1 cellular context compared by ENCODE assay signal in the genomic region with DNA sequence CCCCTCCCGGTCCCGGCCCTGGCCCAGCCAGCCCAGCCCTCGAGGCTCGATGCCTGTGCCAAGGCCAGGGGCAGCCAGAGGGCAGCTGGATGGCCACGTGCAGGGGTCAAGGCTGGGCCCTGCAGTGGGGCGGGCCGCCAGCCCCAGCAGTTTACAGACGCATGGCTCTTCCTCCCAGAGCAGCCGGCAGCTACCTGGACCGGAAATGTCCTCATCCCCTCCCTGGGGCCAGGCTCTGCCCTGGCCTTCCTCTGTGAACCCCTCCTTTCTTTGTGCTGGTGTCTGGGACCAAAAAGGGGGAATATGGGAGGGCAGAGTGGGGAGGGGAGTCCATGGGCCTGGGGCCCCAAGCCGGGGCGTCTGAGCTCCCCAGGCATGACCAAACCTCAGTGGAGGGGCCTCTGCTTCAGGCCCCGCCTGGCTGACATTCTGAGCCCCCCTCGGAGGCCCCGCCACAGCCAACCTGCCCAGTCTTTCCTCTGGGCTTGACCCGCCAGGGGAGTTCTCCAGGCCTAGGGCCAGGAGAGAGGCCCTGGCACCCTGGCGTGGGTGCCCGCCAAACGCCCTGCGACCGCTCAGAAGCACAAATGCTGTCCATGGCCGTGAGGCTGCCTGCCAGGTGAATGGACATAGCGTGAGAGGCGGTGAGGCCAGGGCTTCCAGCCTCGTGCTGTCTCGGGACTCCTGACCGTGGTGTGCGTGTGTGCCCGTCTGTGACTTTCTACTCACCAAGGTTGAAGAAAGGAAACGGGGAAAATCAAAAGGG.
TF ChIP-seq lines count a peak whose summit lies in the region.

No MANE protein-coding gene starts in this region.

TF ChIP-seq in HepG2, 621 proteins besides CTCF, POLR2A, EP300 and RAD21 (continued from another document):
- no peak for TF ChIP-seq NFE2L1 (CRISPR knock-in tag; IDR thresholded peaks at IDR 0.05; ENCODE audit: borderline replicate concordance)
- TF ChIP-seq ZNF547 (CRISPR knock-in tag; IDR thresholded peaks at IDR 0.05): peak; percentile 96
- peak; percentile 13; the same call in 1 of the 2 replicates for TF ChIP-seq HNF4G (IDR thresholded peaks at IDR 0.05; ENCODE audit: borderline replicate concordance, low read depth, low read length)
- peak; percentile 74 for TF ChIP-seq HNF4G (CRISPR knock-in tag; IDR thresholded peaks at IDR 0.05; ENCODE audit: borderline replicate concordance, low read depth)
- peak; percentile 97 for TF ChIP-seq ZFP36L1 (CRISPR knock-in tag; IDR thresholded peaks at IDR 0.05)
- peak; percentile 92 for TF ChIP-seq ZBTB3 (CRISPR knock-in tag; IDR thresholded peaks at IDR 0.05; ENCODE audit: borderline replicate concordance, low read depth)
- TF ChIP-seq KAT8 (CRISPR knock-in tag; IDR thresholded peaks at IDR 0.05): peak; percentile 85
- TF ChIP-seq, protein P1, sequence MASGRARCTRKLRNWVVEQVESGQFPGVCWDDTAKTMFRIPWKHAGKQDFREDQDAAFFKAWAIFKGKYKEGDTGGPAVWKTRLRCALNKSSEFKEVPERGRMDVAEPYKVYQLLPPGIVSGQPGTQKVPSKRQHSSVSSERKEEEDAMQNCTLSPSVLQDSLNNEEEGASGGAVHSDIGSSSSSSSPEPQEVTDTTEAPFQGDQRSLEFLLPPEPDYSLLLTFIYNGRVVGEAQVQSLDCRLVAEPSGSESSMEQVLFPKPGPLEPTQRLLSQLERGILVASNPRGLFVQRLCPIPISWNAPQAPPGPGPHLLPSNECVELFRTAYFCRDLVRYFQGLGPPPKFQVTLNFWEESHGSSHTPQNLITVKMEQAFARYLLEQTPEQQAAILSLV (CRISPR knock-in tag; IDR thresholded peaks at IDR 0.05; ENCODE audit: borderline replicate concordance): peak; percentile 82
- peak; percentile 60; the same call in 1 of the 2 replicates for TF ChIP-seq SRY (CRISPR knock-in tag; IDR thresholded peaks at IDR 0.05)
- TF ChIP-seq SIN3A (IDR thresholded peaks at IDR 0.05; ENCODE audit: borderline replicate concordance, low read depth, low read length): no peak
- TF ChIP-seq LCORL (IDR thresholded peaks at IDR 0.05): no peak
- TF ChIP-seq LCORL (CRISPR knock-in tag; IDR thresholded peaks at IDR 0.05): peak; percentile 90
- TF ChIP-seq ETV5 (CRISPR knock-in tag; IDR thresholded peaks at IDR 0.05; ENCODE audit: borderline replicate concordance): peak; percentile 96
- TF ChIP-seq SP140L (CRISPR knock-in tag; IDR thresholded peaks at IDR 0.05; ENCODE audit: borderline replicate concordance): no peak
- peak; percentile 80 for TF ChIP-seq THAP11 (CRISPR knock-in tag; IDR thresholded peaks at IDR 0.05)
- TF ChIP-seq NFIC (IDR thresholded peaks at IDR 0.05; ENCODE audit: low read length): no peak
- TF ChIP-seq, protein P2, sequence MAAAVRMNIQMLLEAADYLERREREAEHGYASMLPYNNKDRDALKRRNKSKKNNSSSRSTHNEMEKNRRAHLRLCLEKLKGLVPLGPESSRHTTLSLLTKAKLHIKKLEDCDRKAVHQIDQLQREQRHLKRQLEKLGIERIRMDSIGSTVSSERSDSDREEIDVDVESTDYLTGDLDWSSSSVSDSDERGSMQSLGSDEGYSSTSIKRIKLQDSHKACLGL (CRISPR knock-in tag; IDR thresholded peaks at IDR 0.05): peak; percentile 85
- TF ChIP-seq ZNF160 (CRISPR knock-in tag; IDR thresholded peaks at IDR 0.05): peak; percentile 90
- TF ChIP-seq MYNN (CRISPR knock-in tag; IDR thresholded peaks at IDR 0.05; ENCODE audit: low read depth): 0 out of 2 replicates have a peak, but pooled peaks have one; percentile 77
- TF ChIP-seq, protein P3, sequence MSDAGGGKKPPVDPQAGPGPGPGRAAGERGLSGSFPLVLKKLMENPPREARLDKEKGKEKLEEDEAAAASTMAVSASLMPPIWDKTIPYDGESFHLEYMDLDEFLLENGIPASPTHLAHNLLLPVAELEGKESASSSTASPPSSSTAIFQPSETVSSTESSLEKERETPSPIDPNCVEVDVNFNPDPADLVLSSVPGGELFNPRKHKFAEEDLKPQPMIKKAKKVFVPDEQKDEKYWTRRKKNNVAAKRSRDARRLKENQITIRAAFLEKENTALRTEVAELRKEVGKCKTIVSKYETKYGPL (CRISPR knock-in tag; IDR thresholded peaks at IDR 0.05): peak; percentile 35; the same call in 1 of the 2 replicates
- TF ChIP-seq ZNF350 (CRISPR knock-in tag; IDR thresholded peaks at IDR 0.05; ENCODE audit: borderline replicate concordance, low read depth): peak; percentile 97
- TF ChIP-seq, protein P4, sequence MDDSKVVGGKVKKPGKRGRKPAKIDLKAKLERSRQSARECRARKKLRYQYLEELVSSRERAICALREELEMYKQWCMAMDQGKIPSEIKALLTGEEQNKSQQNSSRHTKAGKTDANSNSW (CRISPR knock-in tag; IDR thresholded peaks at IDR 0.05; ENCODE audit: borderline replicate concordance): no peak; the same call in 1 of the 2 replicates
- no peak for TF ChIP-seq IKZF1 (IDR thresholded peaks at IDR 0.05)
- TF ChIP-seq, protein P5, sequence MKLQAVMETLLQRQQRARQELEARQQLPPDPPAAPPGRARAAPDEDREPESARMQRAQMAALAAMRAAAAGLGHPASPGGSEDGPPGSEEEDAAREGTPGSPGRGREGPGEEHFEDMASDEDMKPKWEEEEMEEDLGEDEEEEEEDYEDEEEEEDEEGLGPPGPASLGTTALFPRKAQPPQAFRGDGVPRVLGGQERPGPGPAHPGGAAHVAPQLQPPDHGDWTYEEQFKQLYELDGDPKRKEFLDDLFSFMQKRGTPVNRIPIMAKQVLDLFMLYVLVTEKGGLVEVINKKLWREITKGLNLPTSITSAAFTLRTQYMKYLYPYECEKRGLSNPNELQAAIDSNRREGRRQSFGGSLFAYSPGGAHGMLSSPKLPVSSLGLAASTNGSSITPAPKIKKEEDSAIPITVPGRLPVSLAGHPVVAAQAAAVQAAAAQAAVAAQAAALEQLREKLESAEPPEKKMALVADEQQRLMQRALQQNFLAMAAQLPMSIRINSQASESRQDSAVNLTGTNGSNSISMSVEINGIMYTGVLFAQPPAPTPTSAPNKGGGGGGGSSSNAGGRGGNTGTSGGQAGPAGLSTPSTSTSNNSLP (IDR thresholded peaks at IDR 0.05; ENCODE audit: low read depth, low read length): no peak
- TF ChIP-seq, protein P6, sequence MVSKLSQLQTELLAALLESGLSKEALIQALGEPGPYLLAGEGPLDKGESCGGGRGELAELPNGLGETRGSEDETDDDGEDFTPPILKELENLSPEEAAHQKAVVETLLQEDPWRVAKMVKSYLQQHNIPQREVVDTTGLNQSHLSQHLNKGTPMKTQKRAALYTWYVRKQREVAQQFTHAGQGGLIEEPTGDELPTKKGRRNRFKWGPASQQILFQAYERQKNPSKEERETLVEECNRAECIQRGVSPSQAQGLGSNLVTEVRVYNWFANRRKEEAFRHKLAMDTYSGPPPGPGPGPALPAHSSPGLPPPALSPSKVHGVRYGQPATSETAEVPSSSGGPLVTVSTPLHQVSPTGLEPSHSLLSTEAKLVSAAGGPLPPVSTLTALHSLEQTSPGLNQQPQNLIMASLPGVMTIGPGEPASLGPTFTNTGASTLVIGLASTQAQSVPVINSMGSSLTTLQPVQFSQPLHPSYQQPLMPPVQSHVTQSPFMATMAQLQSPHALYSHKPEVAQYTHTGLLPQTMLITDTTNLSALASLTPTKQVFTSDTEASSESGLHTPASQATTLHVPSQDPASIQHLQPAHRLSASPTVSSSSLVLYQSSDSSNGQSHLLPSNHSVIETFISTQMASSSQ (IDR thresholded peaks at IDR 0.05; ENCODE audit: low read depth): no peak
- TF ChIP-seq, protein P6 (CRISPR knock-in tag; IDR thresholded peaks at IDR 0.05; ENCODE audit: borderline replicate concordance): peak; percentile 40; the same call in 1 of the 2 replicates
- TF ChIP-seq EEA1 (CRISPR knock-in tag; IDR thresholded peaks at IDR 0.05; ENCODE audit: borderline replicate concordance): no peak
- no peak for TF ChIP-seq ZZZ3 (CRISPR knock-in tag; IDR thresholded peaks at IDR 0.05; ENCODE audit: borderline replicate concordance)
- peak; percentile 87; the same call in 1 of the 2 replicates for TF ChIP-seq ARHGAP35 (CRISPR knock-in tag; IDR thresholded peaks at IDR 0.05; ENCODE audit: borderline replicate concordance)
- TF ChIP-seq CAMTA2 (CRISPR knock-in tag; IDR thresholded peaks at IDR 0.05; ENCODE audit: borderline replicate concordance): no peak
- TF ChIP-seq, protein P7, sequence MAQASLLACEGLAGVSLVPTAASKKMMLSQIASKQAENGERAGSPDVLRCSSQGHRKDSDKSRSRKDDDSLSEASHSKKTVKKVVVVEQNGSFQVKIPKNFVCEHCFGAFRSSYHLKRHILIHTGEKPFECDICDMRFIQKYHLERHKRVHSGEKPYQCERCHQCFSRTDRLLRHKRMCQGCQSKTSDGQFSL (CRISPR knock-in tag; IDR thresholded peaks at IDR 0.05): no peak
- TF ChIP-seq, protein P8, sequence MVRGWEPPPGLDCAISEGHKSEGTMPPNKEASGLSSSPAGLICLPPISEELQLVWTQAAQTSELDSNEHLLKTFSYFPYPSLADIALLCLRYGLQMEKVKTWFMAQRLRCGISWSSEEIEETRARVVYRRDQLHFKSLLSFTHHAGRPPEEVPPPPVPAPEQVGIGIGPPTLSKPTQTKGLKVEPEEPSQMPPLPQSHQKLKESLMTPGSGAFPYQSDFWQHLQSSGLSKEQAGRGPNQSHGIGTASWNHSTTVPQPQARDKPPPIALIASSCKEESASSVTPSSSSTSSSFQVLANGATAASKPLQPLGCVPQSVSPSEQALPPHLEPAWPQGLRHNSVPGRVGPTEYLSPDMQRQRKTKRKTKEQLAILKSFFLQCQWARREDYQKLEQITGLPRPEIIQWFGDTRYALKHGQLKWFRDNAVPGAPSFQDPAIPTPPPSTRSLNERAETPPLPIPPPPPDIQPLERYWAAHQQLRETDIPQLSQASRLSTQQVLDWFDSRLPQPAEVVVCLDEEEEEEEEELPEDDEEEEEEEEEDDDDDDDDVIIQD (CRISPR knock-in tag; IDR thresholded peaks at IDR 0.05; ENCODE audit: low read depth): 0 out of 2 replicates have a peak, but pooled peaks have one; percentile 20
- TF ChIP-seq, protein P9, sequence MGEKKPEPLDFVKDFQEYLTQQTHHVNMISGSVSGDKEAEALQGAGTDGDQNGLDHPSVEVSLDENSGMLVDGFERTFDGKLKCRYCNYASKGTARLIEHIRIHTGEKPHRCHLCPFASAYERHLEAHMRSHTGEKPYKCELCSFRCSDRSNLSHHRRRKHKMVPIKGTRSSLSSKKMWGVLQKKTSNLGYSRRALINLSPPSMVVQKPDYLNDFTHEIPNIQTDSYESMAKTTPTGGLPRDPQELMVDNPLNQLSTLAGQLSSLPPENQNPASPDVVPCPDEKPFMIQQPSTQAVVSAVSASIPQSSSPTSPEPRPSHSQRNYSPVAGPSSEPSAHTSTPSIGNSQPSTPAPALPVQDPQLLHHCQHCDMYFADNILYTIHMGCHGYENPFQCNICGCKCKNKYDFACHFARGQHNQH (CRISPR knock-in tag; IDR thresholded peaks at IDR 0.05): peak; percentile 91
- peak; percentile 91 for TF ChIP-seq ZNF772 (CRISPR knock-in tag; IDR thresholded peaks at IDR 0.05)
- no peak for TF ChIP-seq ZNF776 (CRISPR knock-in tag; IDR thresholded peaks at IDR 0.05)
- TF ChIP-seq, protein P10, sequence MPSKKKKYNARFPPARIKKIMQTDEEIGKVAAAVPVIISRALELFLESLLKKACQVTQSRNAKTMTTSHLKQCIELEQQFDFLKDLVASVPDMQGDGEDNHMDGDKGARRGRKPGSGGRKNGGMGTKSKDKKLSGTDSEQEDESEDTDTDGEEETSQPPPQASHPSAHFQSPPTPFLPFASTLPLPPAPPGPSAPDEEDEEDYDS (CRISPR knock-in tag; IDR thresholded peaks at IDR 0.05): no peak
- TF ChIP-seq ZNF883 (CRISPR knock-in tag; IDR thresholded peaks at IDR 0.05; ENCODE audit: not compliant biosample characterization): peak; percentile 93
- TF ChIP-seq RNF2 (conservative IDR thresholded peaks at IDR 0.05; ENCODE audit: low read depth): peak; percentile 94
- TF ChIP-seq ZNF546 (CRISPR knock-in tag; conservative IDR thresholded peaks at IDR 0.05): peak; percentile 82; the same call in 1 of the 2 replicates
- peak; percentile 69; the same call in 1 of the 2 replicates for TF ChIP-seq ISL2 (CRISPR knock-in tag; IDR thresholded peaks at IDR 0.05)
- 0 out of 2 replicates have a peak, but pooled peaks have one; percentile 37 for TF ChIP-seq ZFP37 (CRISPR knock-in tag; IDR thresholded peaks at IDR 0.05; ENCODE audit: borderline replicate concordance)
- TF ChIP-seq GATA4 (IDR thresholded peaks at IDR 0.05; ENCODE audit: borderline replicate concordance, low read depth): no peak
- no peak for TF ChIP-seq HNRNPUL1 (IDR thresholded peaks at IDR 0.05; ENCODE audit: low read depth, low read length)
- peak; percentile 98 for TF ChIP-seq ZNF878 (CRISPR knock-in tag; IDR thresholded peaks at IDR 0.05)
- peak; percentile 79; the same call in 1 of the 2 replicates for TF ChIP-seq ZNF564 (CRISPR knock-in tag; IDR thresholded peaks at IDR 0.05)
- TF ChIP-seq ZNF331 (CRISPR knock-in tag; IDR thresholded peaks at IDR 0.05): peak; percentile 82
- no peak for TF ChIP-seq GABPA (IDR thresholded peaks at IDR 0.05; ENCODE audit: low read depth, low read length)
- peak; percentile 86 for TF ChIP-seq GABPA (CRISPR knock-in tag; IDR thresholded peaks at IDR 0.05; ENCODE audit: low read depth)
- peak; percentile 84; the same call in 1 of the 2 replicates for TF ChIP-seq ZNF766 (CRISPR knock-in tag; IDR thresholded peaks at IDR 0.05; ENCODE audit: borderline replicate concordance)
- peak; percentile 59; the same call in 1 of the 2 replicates for TF ChIP-seq POGZ (CRISPR knock-in tag; IDR thresholded peaks at IDR 0.05)
- TF ChIP-seq NCOA1 (CRISPR knock-in tag; IDR thresholded peaks at IDR 0.05): no peak
- peak; percentile 84 for TF ChIP-seq NCOA2 (CRISPR knock-in tag; IDR thresholded peaks at IDR 0.05)
- TF ChIP-seq ZNF354B (CRISPR knock-in tag; IDR thresholded peaks at IDR 0.05): no peak
- peak; percentile 48; the same call in 1 of the 2 replicates for TF ChIP-seq ZNF138 (CRISPR knock-in tag; IDR thresholded peaks at IDR 0.05; ENCODE audit: low read depth)
- TF ChIP-seq SOX6 (IDR thresholded peaks at IDR 0.05): no peak
- peak; percentile 87 for TF ChIP-seq SOX6 (CRISPR knock-in tag; IDR thresholded peaks at IDR 0.05)
- TF ChIP-seq, protein P11, sequence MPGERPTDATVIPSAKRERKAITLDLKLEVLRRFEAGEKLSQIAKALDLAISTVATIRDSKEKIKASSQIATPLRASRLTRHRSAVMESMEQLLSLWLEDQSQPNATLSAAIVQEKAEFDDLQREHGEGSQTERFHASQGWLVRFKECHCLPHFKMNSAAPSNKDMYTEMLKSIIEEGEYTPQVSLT (CRISPR knock-in tag; IDR thresholded peaks at IDR 0.05; ENCODE audit: borderline replicate concordance, low read depth): no peak
- TF ChIP-seq HNRNPK (IDR thresholded peaks at IDR 0.05; ENCODE audit: low read depth, low read length, poor library complexity, severe bottlenecking): peak; percentile 74
- no peak for TF ChIP-seq MTF1 (CRISPR knock-in tag; IDR thresholded peaks at IDR 0.05)
TF ChIP-seq in HepG2: peak in this region for 375.
